Comparison of ENCODE assay signal across 8 cellular contexts in genomic region chr3:56783644-56784451, GRCh38. TPM values are rescaled to one million over a fixed set of nuclear protein-coding genes. Genes with fewer than 3 reads are reported as not detected.
DNase-seq lines count a peak whose midpoint lies in the region; ATAC-seq and TF ChIP-seq lines count a peak whose summit lies in the region.

No MANE protein-coding gene starts in this region.

- TF ChIP-seq CTCF in fibroblast of pulmonary artery (IDR thresholded peaks at IDR 0.05; ENCODE audit: low read length, missing control alignments) = no peak

- H3K27me3 Mint-ChIP-seq in activated T-cell treated with anti-CD3 and anti-CD28 coated beads, Interleukin-2, amount 50 U/mL, for 24 hours = no peaks in the 10 kb centered on the region

- peaks cover 62% of the 10 kb centered on the region for H3K36me3 Mint-ChIP-seq in activated T-cell treated with anti-CD3 and anti-CD28 coated beads, Interleukin-2, amount 50 U/mL, for 24 hours (ENCODE audit: low read depth)

- H3K4me3 Mint-ChIP-seq in activated T-cell treated with anti-CD3 and anti-CD28 coated beads, Interleukin-2, amount 50 U/mL, for 24 hours = peak overlapping the region; percentile 60

- ATAC-seq in HG03095 (IDR thresholded peaks at IDR 0.05; ENCODE audit: unreplicated experiment) = peak; percentile 98

- H3K27ac Mint-ChIP-seq in activated T-cell treated with anti-CD3 and anti-CD28 coated beads, Interleukin-2, amount 50 U/mL, for 24 hours = peak overlapping the region; percentile 96

- peak; percentile 57 for DNase-seq in NK-92 treated with Interleukin-12 subunit alpha and Interleukin-12 subunit beta, amount 100 ng/mL, for 24 hours (lab: John Stamatoyannopoulos, UW)
- DNase-seq in NK-92 (lab: John Stamatoyannopoulos, UW; ENCODE audit: unreplicated experiment) (no peak), NCI-H774 (lab: John Stamatoyannopoulos, UW) (peak; percentile 57), fibroblast of pulmonary artery (ENCODE audit: low read depth) (peak; percentile 82), pons (ENCODE audit: low spot score) (peak; percentile 87), occipital lobe (lab: John Stamatoyannopoulos, UW) (no peak)
- DNase-seq in activated T-cell treated with anti-CD3 and anti-CD28 coated beads, Interleukin-2, amount 50 U/mL, for 24 hours = peak; percentile 62

- H3K4me3 ChIP-seq in fibroblast of pulmonary artery (replicated peaks; ENCODE audit: low read depth, low read length) = no peak overlapping the region

- H3K4me1 Mint-ChIP-seq in activated T-cell treated with anti-CD3 and anti-CD28 coated beads, Interleukin-2, amount 50 U/mL, for 24 hours (ENCODE audit: low read depth) = peaks cover 95% of the 10 kb centered on the region

- H3K9me3 Mint-ChIP-seq in activated T-cell treated with anti-CD3 and anti-CD28 coated beads, Interleukin-2, amount 50 U/mL, for 24 hours = no peaks in the 10 kb centered on the region

RNA-seq across cellular contexts. Expression of gene ARHGEF3, which starts 17.9 kb away (rescaled TPM):
- 26.4 TPM for total RNA-seq in occipital lobe

Comparison
In these comparisons a context has a peak if more than half of its experiments do, and no peak if none do; other contexts are left out.
1. DNase-seq: peak in NK-92 treated with Interleukin-12 subunit alpha and Interleukin-12 subunit beta, amount 100 ng/mL, for 24 hours (single experiment), NCI-H774 (single experiment), activated T-cell treated with anti-CD3 and anti-CD28 coated beads, Interleukin-2, amount 50 U/mL, for 24 hours (single experiment), fibroblast of pulmonary artery (single experiment) and pons (single experiment); none in NK-92 (single experiment) and occipital lobe (single experiment).